In genomic region chr3:50297384-50297775, GRCh38 we compare ENCODE assay signal across 1 cellular context.
TF ChIP-seq lines count a peak whose summit lies in the region.

No MANE protein-coding gene starts in this region.

TF ChIP-seq in SK-N-SH, 30 proteins besides CTCF, POLR2A, EP300 and RAD21:
- TF ChIP-seq FOSL2 (IDR thresholded peaks at IDR 0.05; ENCODE audit: borderline replicate concordance, low read depth) (no peak), RCOR1 (IDR thresholded peaks at IDR 0.05; ENCODE audit: low read length) (no peak), POLR2AphosphoS5 (IDR thresholded peaks at IDR 0.05; ENCODE audit: low read depth, low read length) (no peak), FOXM1 (IDR thresholded peaks at IDR 0.05; ENCODE audit: low read depth) (no peak), MXI1 (IDR thresholded peaks at IDR 0.05; ENCODE audit: low read depth, low read length) (no peak), ELF1 (IDR thresholded peaks at IDR 0.05) (no peak), GABPA (IDR thresholded peaks at IDR 0.05; ENCODE audit: low read depth) (no peak), MEF2A (IDR thresholded peaks at IDR 0.05; ENCODE audit: borderline replicate concordance, low read depth) (no peak), SMC3 (IDR thresholded peaks at IDR 0.05; ENCODE audit: low read depth, low read length) (no peak), TEAD4 (IDR thresholded peaks at IDR 0.05; ENCODE audit: borderline replicate concordance, insufficient read depth) (no peak), MAX (IDR thresholded peaks at IDR 0.05; ENCODE audit: low read depth) (no peak)
- TF ChIP-seq, protein P1, sequence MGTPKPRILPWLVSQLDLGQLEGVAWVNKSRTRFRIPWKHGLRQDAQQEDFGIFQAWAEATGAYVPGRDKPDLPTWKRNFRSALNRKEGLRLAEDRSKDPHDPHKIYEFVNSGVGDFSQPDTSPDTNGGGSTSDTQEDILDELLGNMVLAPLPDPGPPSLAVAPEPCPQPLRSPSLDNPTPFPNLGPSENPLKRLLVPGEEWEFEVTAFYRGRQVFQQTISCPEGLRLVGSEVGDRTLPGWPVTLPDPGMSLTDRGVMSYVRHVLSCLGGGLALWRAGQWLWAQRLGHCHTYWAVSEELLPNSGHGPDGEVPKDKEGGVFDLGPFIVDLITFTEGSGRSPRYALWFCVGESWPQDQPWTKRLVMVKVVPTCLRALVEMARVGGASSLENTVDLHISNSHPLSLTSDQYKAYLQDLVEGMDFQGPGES (IDR thresholded peaks at IDR 0.05; ENCODE audit: low read depth, low read length), result no peak
